Comparison of ENCODE assay signal across 19 cellular contexts in the genomic region with DNA sequence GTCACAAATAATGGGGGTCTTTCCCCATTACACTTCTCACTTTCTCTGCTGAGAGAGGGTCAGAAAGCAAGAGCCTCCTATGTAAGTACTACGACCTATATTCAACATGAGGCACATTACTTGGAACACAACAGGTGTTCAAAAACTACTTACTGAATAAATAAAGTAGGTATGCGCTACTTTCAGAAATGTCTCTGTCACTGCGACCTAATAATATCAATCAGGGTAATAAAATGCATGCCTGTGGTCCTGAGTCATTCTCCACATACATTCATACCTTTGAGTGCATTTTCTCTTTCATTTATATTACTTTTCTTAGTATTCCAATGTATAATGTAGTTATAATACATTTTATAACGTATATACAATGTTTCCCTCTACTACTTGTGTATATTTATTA.
"Had no signal": no experiment of that assay in that cellular context is flagged by ENCODE, and none has a peak within 500 bp of the region (broad histone marks: within the 10 kb centered on the region; RNA-seq: fewer than 3 reads in every experiment).

No MANE protein-coding gene starts in this region.

- H3K4me3 ChIP-seq: colonic mucosa, hepatocyte, mucosa of descending colon, right atrium auricular region, sigmoid colon, uterus had no signal

- H3K27ac ChIP-seq: colonic mucosa, hepatocyte, neutrophil, right atrium auricular region, sigmoid colon, uterus had no signal

- H3K36me3 ChIP-seq: colonic mucosa, neutrophil, right atrium auricular region, sigmoid colon, uterus had no signal

- H3K4me1 Mint-ChIP-seq: endodermal cell; naive thymus-derived CD8-positive, alpha-beta T cell had no signal

- H3K27me3 ChIP-seq: colonic mucosa, hepatocyte, neutrophil, right atrium auricular region, sigmoid colon, uterus had no signal

- H2AFZ ChIP-seq: hepatocyte had no signal

- H3K27me3 Mint-ChIP-seq: naive thymus-derived CD8-positive, alpha-beta T cell; type B pancreatic cell had no signal

- H3K9me3 Mint-ChIP-seq: endodermal cell, type B pancreatic cell had no signal

- DNase-seq: colonic mucosa; effector CD4-positive, alpha-beta T cell; endodermal cell; erythroblast; foreskin melanocyte; head of caudate nucleus; mucosa of descending colon; naive thymus-derived CD8-positive, alpha-beta T cell; posterior cingulate gyrus; sigmoid colon; small intestine; stimulated activated CD4-positive, alpha-beta T cell treated with anti-CD3 and anti-CD28 coated beads, Interleukin-12 subunit alpha, Interleukin-12 subunit beta, amount 100 ng/mL, for 4 hours; stimulated activated naive CD4-positive, alpha-beta T cell treated with Interleukin-2 at 50 U/mL for 16 hours; uterus had no signal

- H3K36me3 Mint-ChIP-seq: naive thymus-derived CD8-positive, alpha-beta T cell; type B pancreatic cell had no signal

- FAIRE-seq: endothelial cell of umbilical vein, small intestine had no signal

- H3K4me3 Mint-ChIP-seq: endodermal cell; naive thymus-derived CD8-positive, alpha-beta T cell; type B pancreatic cell had no signal

- H3K9me3 ChIP-seq: colonic mucosa, mucosa of descending colon, neutrophil, right atrium auricular region, sigmoid colon, uterus had no signal

- H3K27ac Mint-ChIP-seq: endodermal cell; naive thymus-derived CD8-positive, alpha-beta T cell; type B pancreatic cell had no signal

- H3K4me2 ChIP-seq: hepatocyte had no signal

- H3K79me2 ChIP-seq: hepatocyte had no signal

- H3K4me1 ChIP-seq: colonic mucosa, right atrium auricular region, sigmoid colon, uterus had no signal

- ATAC-seq: mucosa of descending colon; naive thymus-derived CD8-positive, alpha-beta T cell had no signal
